ENCODE assay signal across 8 cellular contexts in genomic region chr6:138428943-138429616, GRCh38. TPM values are rescaled to one million over a fixed set of nuclear protein-coding genes. Genes with fewer than 3 reads are reported as not detected.
A peak's percentile ranks its signal among the peaks of the same experiment; 100 is the strongest.
DNase-seq lines count a peak whose midpoint lies in the region; ATAC-seq, FAIRE-seq and TF ChIP-seq lines count a peak whose summit lies in the region.

No MANE protein-coding gene starts in this region.

- peak; percentile 81 for TF ChIP-seq RAD21 in GM12878 (IDR thresholded peaks at IDR 0.05; ENCODE audit: insufficient read depth, low read depth, low read length)

- H3K4me2 ChIP-seq in GM12878 (ENCODE audit: control insufficient read depth, insufficient read depth), result no peak overlapping the region

- no peak overlapping the region for H2AFZ ChIP-seq in GM12878 (ENCODE audit: control insufficient read depth, low read depth, low read length)

- H3K27ac Mint-ChIP-seq in immature natural killer cell, result no peak overlapping the region

- peaks cover 0 to 11% of the 10 kb centered on the region in 2 experiments; a peak in 2 of 4 replicates for H3K36me3 ChIP-seq in GM12878 (ENCODE audit: control insufficient read depth in 2 of 2, insufficient read depth in 2 of 2, low read length in 1 of 2)
- peaks cover 7 to 32% (median 26%) of the 10 kb centered on the region in 4 donors for H3K36me3 ChIP-seq in stomach

- peak; percentile 81 for FAIRE-seq in GM12878 (lab: Jason Lieb, UNC)

- WGBS in GM12878 (ENCODE audit: insufficient coverage, insufficient replicate concordance, low lambda C conversion rate, missing lambda C conversion rate), result 29% methylated on average over 8 of the region's 8 CpGs
- 25 to 35% (median 33%) methylated on average over 8 of the region's 8 CpGs for WGBS in stomach, 5 donors

- ATAC-seq in GM12878 (peak; percentile 80), GM21423 (IDR thresholded peaks at IDR 0.05; ENCODE audit: unreplicated experiment) (no peak)

- H3K27me3 ChIP-seq in GM12878 (replicated peaks in 1 of 2; ENCODE audit: control insufficient read depth in 2 of 2, insufficient read depth in 2 of 2, low read length in 1 of 2) (no peaks in the 10 kb centered on the region), stomach (no peaks in the 10 kb centered on the region)

- RAD21 ChIA-PET in GM12878 (lab: Charles Lee; ENCODE audit: unreplicated experiment), result interaction anchor here (0.7 to 9.4 kb wide), 12 partner anchors 26 to 1602 kb away, joined by 3 to 202 read pairs (median 3); partner anchors contain the start of gene NHSL1

- H3K4me1 Mint-ChIP-seq in immature natural killer cell, result no peaks in the 10 kb centered on the region

- H3K36me3 Mint-ChIP-seq in immature natural killer cell, result no peaks in the 10 kb centered on the region

- no peak for TF ChIP-seq EP300 in GM12878 (IDR thresholded peaks at IDR 0.05; ENCODE audit: borderline replicate concordance in 1 of 2, control insufficient read depth in 1 of 2, low read depth in 2 of 2, low read length in 2 of 2)
- no peak for TF ChIP-seq EP300 in stomach (IDR thresholded peaks at IDR 0.05)

- POLR2A ChIA-PET in GM12878 (lab: Charles Lee), result interaction anchor here (1.1 kb wide), 1 partner anchor 80 kb away, joined by 6 read pairs; no protein-coding TSS in a partner anchor

- H3K4me1 ChIP-seq in GM12878 (ENCODE audit: control insufficient read depth, insufficient read depth, low read length), result no peaks in the 10 kb centered on the region
- H3K4me1 ChIP-seq in stomach, result peaks cover 0 to 27% (median 7%) of the 10 kb centered on the region in 4 donors

- no peaks in the 10 kb centered on the region for H4K20me1 ChIP-seq in GM12878 (ENCODE audit: control insufficient read depth, insufficient read depth)

- DNase-seq in ACHN, result peak; percentile 52
- peak; percentile 63 for DNase-seq in GM13976 (ENCODE audit: low spot score)
- peak; percentile 53 for DNase-seq in NCI-H2196 (lab: John Stamatoyannopoulos, UW; ENCODE audit: unreplicated experiment)
- DNase-seq in GM12878 (ENCODE audit: low read depth, low spot score), result no peak
- peak; percentile 23 to 33 (median 26) for DNase-seq in immature natural killer cell
- DNase-seq in stomach, result no peak
- no peak for DNase-seq in nucleus accumbens (lab: John Stamatoyannopoulos, UW)

- H3K79me2 ChIP-seq in GM12878 (ENCODE audit: control insufficient read depth, insufficient read depth, low read length), result no peaks in the 10 kb centered on the region

- H3K9ac ChIP-seq in GM12878 (ENCODE audit: control insufficient read depth, insufficient read depth, low read length), result no peak overlapping the region

- SMC1A ChIA-PET in GM12878 (lab: Charles Lee; ENCODE audit: uncharacterized antibody, unreplicated experiment), result interaction anchor here (0.6 to 10.0 kb wide), 18 partner anchors 11 to 337 kb away, joined by 3 to 234 read pairs (median 5); partner anchors contain the start of gene NHSL1

- TF ChIP-seq CTCF in GM13976 (IDR thresholded peaks at IDR 0.05; ENCODE audit: borderline replicate concordance, control extremely low read depth, extremely low read depth, insufficient read depth, missing control alignments) (peak; percentile 49), GM12878 (IDR thresholded peaks at IDR 0.05 in 2 of 3, conservative IDR thresholded peaks at IDR 0.05 in 1 of 3; ENCODE audit: control insufficient read depth in 2 of 3, extremely low read depth in 1 of 3, insufficient read depth in 1 of 3, low read depth in 3 of 3, low read length in 3 of 3) (peak; percentile 38 to 69 (median 55); a peak in 5 of 6 replicates), stomach (IDR thresholded peaks at IDR 0.05) (peak in 5 of 7 experiments; percentile 32 to 60 (median 53))

- H3K4me3 ChIP-seq in GM12878, result no peak overlapping the region
- no peak overlapping the region for H3K4me3 ChIP-seq in stomach

- no peak for TF ChIP-seq POLR2A in GM12878 (IDR thresholded peaks at IDR 0.05; ENCODE audit: low read depth, low read length)
- TF ChIP-seq POLR2A in stomach (IDR thresholded peaks at IDR 0.05), result no peak

- no TSS peak for BruUV-seq in GM12878 (replicated peaks; lab: Mats Ljungman, UMichigan)

- no peak overlapping the region for H3K27ac ChIP-seq in GM12878 (ENCODE audit: control insufficient read depth, insufficient read depth)
- peak overlapping the region in 1 of 5 donors; percentile 9 for H3K27ac ChIP-seq in stomach

- H3K9me3 ChIP-seq in GM12878 (replicated peaks; ENCODE audit: control insufficient read depth, insufficient read depth, low read length) (no peaks in the 10 kb centered on the region), stomach (no peaks in the 10 kb centered on the region)

- no peak overlapping the region for H3K4me3 Mint-ChIP-seq in immature natural killer cell

- in situ Hi-C loops in ACHN (cut with HindIII; ENCODE audit: low pct_ligation_motif_present, low pct_unique_long_range_greater_than_20kb, low sequenced_read_pairs) (no loop called here), GM13976 (cut with MboI; ENCODE audit: low sequenced_read_pairs, unreplicated experiment) (no loop called here), GM12878 (cut with MboI) (no loop called here)

- peaks cover 0 to 4% (median 2%) of the 10 kb centered on the region in 3 donors for H3K27me3 Mint-ChIP-seq in immature natural killer cell (ENCODE audit: low read depth in 3 of 3)

- intact Hi-C loops in GM12878 (cut with micrococcal nuclease; ENCODE audit: unreplicated experiment), result loop anchor here (1.0 to 5.0 kb wide), 4 partner anchors 80 to 338 kb away; no protein-coding TSS in a partner anchor
- intact Hi-C loops in stomach (cut with DNase I; ENCODE audit: low total_unique reads), result loop anchor here (10.0 kb wide), 1 partner anchor 336 kb away; no protein-coding TSS in a partner anchor

- no peaks in the 10 kb centered on the region for H3K9me3 Mint-ChIP-seq in immature natural killer cell

- CTCF ChIA-PET in GM12878 (lab: Yijun Ruan, JAX), result interaction anchor here (0.8 to 17.0 kb wide), 37 partner anchors 11 to 424 kb away, joined by 3 to 387 read pairs (median 4); partner anchors contain the start of genes HEBP2 and NHSL1

TF ChIP-seq in GM12878, 131 proteins besides CTCF, POLR2A, EP300 and RAD21 (continues in another document):
- no peak for TF ChIP-seq RAD51 (IDR thresholded peaks at IDR 0.05)

RNA-seq across cellular contexts. Expression of gene HEBP2, which starts 25.1 kb away (rescaled TPM):
- 10.2 and 10.9 TPM in 2 replicates for total RNA-seq in GM12878 (2013; cell fraction: nucleolus; rRNA removed)
- 13.1 and 15.2 TPM in 2 replicates for total RNA-seq in GM12878 (2014; rRNA removed)
- 7.0 and 7.4 TPM in 2 replicates for total RNA-seq in GM12878 (2014; rRNA removed; fragmentation: Illumina TruSeq; extraction: Trizol)
- total RNA-seq in GM12878 (2021), result 23.8 and 24.8 TPM in 2 replicates
- 2.8 TPM for polyA plus RNA-seq in GM12878 (2011; ENCODE audit: low read depth)
- 25.2 and 52.2 TPM in 2 replicates for polyA plus RNA-seq in GM12878 (2011; rRNA removed)
- 6.2 and 11.5 TPM in 2 replicates for polyA plus RNA-seq in GM12878 (2011; cell fraction: cytosol; rRNA removed)
- 10.9 and 12.1 TPM in 2 replicates for polyA plus RNA-seq in GM12878 (2011; cell fraction: nucleus; rRNA removed)
- polyA plus RNA-seq in GM12878 (2012), result 13.6 and 18.6 TPM in 2 replicates
- 3.9 and 5.3 TPM in 2 replicates for polyA plus RNA-seq in GM12878 (2014; fragmentation: Illumina TruSeq; extraction: Trizol)
- 10 to 100 TPM in 1 of 2 experiments, 1 to 10 TPM in 1; 3.8 to 17.2 TPM for polyA plus RNA-seq in GM12878 (2014; fragmentation: Nextera tagmentation; extraction: Ambion mirVana)
- 16.7 and 17.5 TPM in 2 replicates for polyA plus RNA-seq in GM12878 (2014; rRNA removed)
- 10 to 100 TPM; 40.1 to 41.8 TPM for polyA plus RNA-seq in GM12878 (2016; fragmentation: Nextera tagmentation; extraction: Ambion mirVana)
- polyA minus RNA-seq in GM12878 (2011; rRNA and poly(A)+ RNA removed), result 3.5 and 5.9 TPM in 2 replicates
- 2.2 and 4.4 TPM in 2 replicates for polyA minus RNA-seq in GM12878 (2011; cell fraction: cytosol; rRNA and poly(A)+ RNA removed)
- polyA minus RNA-seq in GM12878 (2011; cell fraction: nucleus; rRNA and poly(A)+ RNA removed), result 2.7 and 4.0 TPM in 2 replicates
- 10 to 100 TPM; 22.0 to 34.5 (median 26.7) TPM for polyA plus RNA-seq in immature natural killer cell
- total RNA-seq in stomach, result 100 to 1,000 TPM in 2 of 5 donors, 10 to 100 TPM in 2, 1 to 10 TPM in 1; 9.9 to 351 (median 48.3) TPM
- 10 to 100 TPM; 20.5 to 49.9 (median 48.5) TPM for polyA plus RNA-seq in stomach

RNA-seq across cellular contexts. Expression of gene SMIM28, which starts 51.4 kb away (rescaled TPM):
- total RNA-seq in GM12878 (2013; cell fraction: nucleolus; rRNA removed), result not detected in 2 replicates
- total RNA-seq in GM12878 (2014; rRNA removed) (not detected in 2 replicates), GM12878 (2014; rRNA removed; fragmentation: Illumina TruSeq; extraction: Trizol) (not detected in 2 replicates), GM12878 (2021) (not detected in 2 replicates), stomach (not detected)
- polyA plus RNA-seq in GM12878 (2011; ENCODE audit: low read depth), result not detected
- polyA plus RNA-seq in GM12878 (2011; rRNA removed) (not detected in 2 replicates), GM12878 (2014; fragmentation: Illumina TruSeq; extraction: Trizol) (not detected in 2 replicates), GM12878 (2014; fragmentation: Nextera tagmentation; extraction: Ambion mirVana) (not detected), GM12878 (2014; rRNA removed) (not detected in 2 replicates), GM12878 (2016; fragmentation: Nextera tagmentation; extraction: Ambion mirVana) (not detected), immature natural killer cell (not detected), stomach (not detected)
- not detected in 2 replicates for polyA plus RNA-seq in GM12878 (2011; cell fraction: cytosol; rRNA removed)
- not detected in 2 replicates for polyA plus RNA-seq in GM12878 (2011; cell fraction: nucleus; rRNA removed)
- not detected in 2 replicates for polyA plus RNA-seq in GM12878 (2012)
- not detected in 2 replicates for polyA minus RNA-seq in GM12878 (2011; rRNA and poly(A)+ RNA removed)
- not detected in 2 replicates for polyA minus RNA-seq in GM12878 (2011; cell fraction: cytosol; rRNA and poly(A)+ RNA removed)
- not detected in 2 replicates for polyA minus RNA-seq in GM12878 (2011; cell fraction: nucleus; rRNA and poly(A)+ RNA removed)

Comparison
In these comparisons a context has a peak if more than half of its experiments do, and no peak if none do; other contexts are left out.
1. DNase-seq: peak in ACHN (single experiment), GM13976 (single experiment), NCI-H2196 (single experiment) and immature natural killer cell (3 of 3); none in GM12878 (single experiment), stomach (single experiment) and nucleus accumbens (0 of 56).
2. Peak in every context shown above with its lines, with median percentiles within 50 percentile points of each other: CTCF ChIP-seq.